In the genomic region with DNA sequence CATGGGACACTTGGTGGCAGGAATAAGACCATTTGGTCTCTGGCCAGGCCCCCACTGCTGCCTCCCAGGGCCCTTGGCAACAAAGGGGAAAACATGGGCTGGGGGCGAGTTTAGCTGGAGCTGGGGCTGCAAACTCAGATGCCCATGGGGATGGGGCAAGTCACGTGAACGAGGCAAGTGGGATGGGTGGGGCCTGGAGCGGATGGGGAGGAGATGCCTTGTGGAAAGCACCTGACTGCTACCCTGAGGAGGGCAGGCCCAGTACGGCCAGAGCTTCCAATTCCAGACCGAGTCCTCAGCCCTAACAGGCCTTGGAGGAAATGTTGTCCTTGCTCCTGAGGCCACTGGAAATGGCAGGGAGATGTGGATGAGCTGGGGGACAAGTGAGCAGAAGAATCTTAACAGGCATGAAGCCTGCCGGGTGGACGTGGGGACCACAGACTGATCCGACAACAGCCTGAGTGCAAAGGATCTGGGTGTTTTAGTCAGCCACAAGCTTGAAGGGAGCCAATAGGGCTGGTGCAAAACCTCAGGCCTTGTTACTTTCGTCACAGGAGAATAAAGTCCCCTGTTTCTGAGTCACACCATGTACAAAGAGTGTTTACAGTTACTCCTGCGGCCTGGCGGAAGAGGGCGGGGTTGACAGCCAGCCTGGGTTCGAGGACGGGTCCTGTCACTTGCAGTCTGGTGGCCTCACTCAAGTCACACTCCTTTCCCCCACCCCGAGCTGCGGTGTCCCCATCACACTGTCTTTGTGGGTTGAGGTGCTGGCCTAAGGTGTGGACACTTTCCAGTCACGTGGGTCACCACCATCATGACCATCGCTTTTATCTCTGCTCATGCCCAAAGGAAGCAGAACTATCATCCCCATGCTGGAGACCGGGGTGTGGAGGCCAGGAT, we compare ENCODE assay signal across 9 cellular contexts. TPM values are rescaled to one million over a fixed set of nuclear protein-coding genes. Genes with fewer than 3 reads are reported as not detected.
A peak's percentile ranks its signal among the peaks of the same experiment; 100 is the strongest.
DNase-seq lines count a peak whose midpoint lies in the region; ATAC-seq and TF ChIP-seq lines count a peak whose summit lies in the region.
"Had no signal": no experiment of that assay in that cellular context is flagged by ENCODE, and none has a peak within 500 bp of the region (broad histone marks: within the 10 kb centered on the region; RNA-seq: fewer than 3 reads in every experiment).

No MANE protein-coding gene starts in this region.

- intact Hi-C loops in colonic mucosa (cut with DNase I): no loop called here

- no peak overlapping the region for H3K27ac ChIP-seq in colonic mucosa

- H3K4me1 ChIP-seq in colonic mucosa: no peaks in the 10 kb centered on the region

- no peak for ATAC-seq in GM21367 (IDR thresholded peaks at IDR 0.05; ENCODE audit: unreplicated experiment)

- TF ChIP-seq CTCF in colonic mucosa (IDR thresholded peaks at IDR 0.05) (no peak), foreskin fibroblast (IDR thresholded peaks at IDR 0.05; ENCODE audit: low read depth, low read length) (no peak)

- H3K9ac ChIP-seq in colonic mucosa (ENCODE audit: low read depth in 2 of 2, low read length in 2 of 2): no peak overlapping the region

- H3K36me3 ChIP-seq in H7 (replicated peaks; ENCODE audit: control insufficient read depth, insufficient read depth, low read length): no peaks in the 10 kb centered on the region
- no peaks in the 10 kb centered on the region for H3K36me3 ChIP-seq in colonic mucosa

- no peaks in the 10 kb centered on the region for H3K9me3 ChIP-seq in colonic mucosa

- H3K27me3 ChIP-seq in H7 (ENCODE audit: control insufficient read depth, insufficient read depth, low read length) (no peaks in the 10 kb centered on the region), colonic mucosa (no peaks in the 10 kb centered on the region)

- DNase-seq in H7: peak; percentile 81
- peak; percentile 53 to 59 for DNase-seq in activated CD4-positive, alpha-beta T cell treated with anti-CD3 and anti-CD28 coated beads, Interleukin-2, amount 50 U/mL, for 4 hours
- peak; percentile 47 for DNase-seq in colonic mucosa
- DNase-seq in stimulated activated CD8-positive, alpha-beta memory T cell treated with anti-CD3 and anti-CD28 coated beads, Interleukin-12 subunit alpha, Interleukin-12 subunit beta, amount 100 ng/mL, for 24 hours (ENCODE audit: extremely low read depth): peak; percentile 68
- no peak for DNase-seq in NCI-H146 (lab: John Stamatoyannopoulos, UW)
- no peak for DNase-seq in NAMALWA (ENCODE audit: low spot score)
- no peak for DNase-seq in foreskin fibroblast
- DNase-seq: NCI-H524 had no signal

- no peak overlapping the region for H3K4me3 ChIP-seq in H7 (ENCODE audit: insufficient read depth, low read depth, low read length)
- no peak overlapping the region for H3K4me3 ChIP-seq in colonic mucosa
- no peak overlapping the region for H3K4me3 ChIP-seq in foreskin fibroblast (ENCODE audit: low read depth in 1 of 2, low read length in 2 of 2)

RNA-seq across cellular contexts. Expression of gene RUNX3, which starts 19.1 kb away (rescaled TPM):
- total RNA-seq in H7 (2014; rRNA removed; shearing (Covaris generic)): 1.3 and 3.5 TPM in 2 replicates
- 1 to 10 TPM; 1.6 to 3.2 TPM for total RNA-seq in colonic mucosa

Comparison
In these comparisons a context has a peak if more than half of its experiments do, and no peak if none do; other contexts are left out.
1. DNase-seq: peak in H7 (single experiment), activated CD4-positive, alpha-beta T cell treated with anti-CD3 and anti-CD28 coated beads, Interleukin-2, amount 50 U/mL, for 4 hours (2 of 2), colonic mucosa (single experiment) and stimulated activated CD8-positive, alpha-beta memory T cell treated with anti-CD3 and anti-CD28 coated beads, Interleukin-12 subunit alpha, Interleukin-12 subunit beta, amount 100 ng/mL, for 24 hours (single experiment); none in NCI-H146 (single experiment), NAMALWA (single experiment) and foreskin fibroblast (0 of 2).